In the genomic region with DNA sequence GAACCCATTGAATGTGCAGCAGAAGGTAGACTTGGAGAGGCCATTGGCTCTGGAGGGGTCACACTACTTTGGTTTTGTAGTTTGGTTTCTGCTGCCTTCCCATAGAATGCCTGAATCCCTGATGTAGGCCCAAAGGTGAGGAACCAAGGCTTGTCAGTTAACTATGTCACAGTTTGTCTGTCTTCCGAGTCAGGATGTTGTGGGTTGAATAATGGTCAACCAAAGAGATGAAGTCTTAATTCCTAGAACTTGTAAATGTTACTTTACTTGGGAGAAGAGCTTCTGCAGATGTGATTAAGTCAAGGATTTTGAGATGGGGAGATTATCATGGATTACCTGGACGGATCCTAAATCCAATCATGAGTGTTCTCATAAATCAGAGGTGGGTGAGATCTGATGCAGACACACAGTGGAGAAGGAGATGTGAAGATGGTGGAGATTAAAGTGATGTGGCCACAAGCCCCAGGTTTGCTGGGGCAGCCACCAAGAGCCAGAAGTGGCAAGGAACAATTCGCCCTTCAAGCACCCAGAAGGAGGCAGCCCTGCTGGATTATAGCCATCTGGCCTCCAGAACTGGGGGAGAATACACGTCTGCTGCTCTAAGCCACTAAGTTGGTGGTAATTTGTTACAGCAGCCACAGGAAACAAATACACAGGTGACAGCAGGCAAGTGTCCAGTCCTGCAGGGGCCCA, we compare ENCODE assay signal across 21 cellular contexts. TPM values are rescaled to one million over a fixed set of nuclear protein-coding genes. Genes with fewer than 3 reads are reported as not detected.
DNase-seq lines count a peak whose midpoint lies in the region; ATAC-seq lines count a peak whose summit lies in the region.
"Had no signal": no experiment of that assay in that cellular context is flagged by ENCODE, and none has a peak within 500 bp of the region (broad histone marks: within the 10 kb centered on the region; RNA-seq: fewer than 3 reads in every experiment).

No MANE protein-coding gene starts in this region.

- H3K4me1 Mint-ChIP-seq in activated CD4-positive, alpha-beta T cell treated with anti-CD3 and anti-CD28 coated beads, Interleukin-2, amount 10 ng/mL, durations not matched to agents 24 days and 14 days, result peaks cover 49% of the 10 kb centered on the region
- H3K4me1 Mint-ChIP-seq in activated T-helper 2 cell treated with anti-CD3 and anti-CD28 coated beads, Interferon-gamma antibody, Interleukin-2, Interleukin-4, amounts not matched to agents 10 μg/mL and 5 μg/mL and 100 μg/mL, durations not matched to agents 14 hours and 24 hours and 36 hours (ENCODE audit: low read depth), result peaks cover 65% of the 10 kb centered on the region

- H3K4me3 Mint-ChIP-seq in activated CD4-positive, alpha-beta T cell treated with anti-CD3 and anti-CD28 coated beads, Interleukin-2, amount 10 ng/mL, durations not matched to agents 24 days and 14 days, result peak overlapping the region; percentile 26
- H3K4me3 Mint-ChIP-seq in activated T-helper 2 cell treated with anti-CD3 and anti-CD28 coated beads, Interferon-gamma antibody, Interleukin-2, Interleukin-4, amounts not matched to agents 10 μg/mL and 5 μg/mL and 100 μg/mL, durations not matched to agents 14 hours and 24 hours and 36 hours (ENCODE audit: low read depth), result peak overlapping the region; percentile 19

- DNase-seq in activated CD4-positive, alpha-beta T cell treated with anti-CD3 and anti-CD28 coated beads, Interleukin-2, amount 10 ng/mL, durations not matched to agents 24 days and 14 days, result peak; percentile 57
- DNase-seq in activated CD4-positive, alpha-beta T cell treated with anti-CD3 and anti-CD28 coated beads for 4 hours, result no peak
- DNase-seq in activated T-helper 2 cell treated with anti-CD3 and anti-CD28 coated beads, Interferon-gamma antibody, Interleukin-2, Interleukin-4, amounts not matched to agents 10 μg/mL and 5 μg/mL and 100 μg/mL, durations not matched to agents 14 hours and 24 hours and 36 hours (ENCODE audit: low spot score), result no peak
- DNase-seq in medulla oblongata (ENCODE audit: extremely low spot score) (no peak), hypothalamus (lab: John Stamatoyannopoulos, UW) (no peak), DMS53 (lab: John Stamatoyannopoulos, UW) (no peak)
- DNase-seq: glutamatergic neuron, Karpas-422, kidney, midbrain, NCI-H1436 treated with DMSO at 0.1 percent for 48 hours, NCI-H446, nucleus accumbens, PC-3, sigmoid colon had no signal

- intact Hi-C loops in activated CD4-positive, alpha-beta T cell treated with anti-CD3 and anti-CD28 coated beads, Interleukin-2, amount 10 ng/mL, durations not matched to agents 24 days and 14 days (cut with micrococcal nuclease), result no loop called here
- intact Hi-C loops in activated T-helper 2 cell treated with anti-CD3 and anti-CD28 coated beads, Interferon-gamma antibody, Interleukin-2, Interleukin-4, amounts not matched to agents 10 μg/mL and 5 μg/mL and 100 μg/mL, durations not matched to agents 14 hours and 24 hours and 36 hours (cut with micrococcal nuclease), result loop anchor here (5.0 kb wide), 1 partner anchor 70 kb away; no protein-coding TSS in a partner anchor

- H3K27ac Mint-ChIP-seq in activated CD4-positive, alpha-beta T cell treated with anti-CD3 and anti-CD28 coated beads, Interleukin-2, amount 10 ng/mL, durations not matched to agents 24 days and 14 days, result peak overlapping the region; percentile 72
- peak overlapping the region; percentile 58 for H3K27ac Mint-ChIP-seq in activated T-helper 2 cell treated with anti-CD3 and anti-CD28 coated beads, Interferon-gamma antibody, Interleukin-2, Interleukin-4, amounts not matched to agents 10 μg/mL and 5 μg/mL and 100 μg/mL, durations not matched to agents 14 hours and 24 hours and 36 hours

- no peaks in the 10 kb centered on the region for H3K9me3 Mint-ChIP-seq in activated CD4-positive, alpha-beta T cell treated with anti-CD3 and anti-CD28 coated beads, Interleukin-2, amount 10 ng/mL, durations not matched to agents 24 days and 14 days
- H3K9me3 Mint-ChIP-seq in activated T-helper 2 cell treated with anti-CD3 and anti-CD28 coated beads, Interferon-gamma antibody, Interleukin-2, Interleukin-4, amounts not matched to agents 10 μg/mL and 5 μg/mL and 100 μg/mL, durations not matched to agents 14 hours and 24 hours and 36 hours, result no peaks in the 10 kb centered on the region

- ATAC-seq in GM19395 (IDR thresholded peaks at IDR 0.05; ENCODE audit: unreplicated experiment) (peak; percentile 19), HG02870 (IDR thresholded peaks at IDR 0.05; ENCODE audit: unreplicated experiment) (peak; percentile 21)
- ATAC-seq: PC-3, SK-N-SH treated with all-trans-retinoic acid at 6 μM for 48 hours had no signal

- peaks cover 5% of the 10 kb centered on the region for H3K36me3 Mint-ChIP-seq in activated CD4-positive, alpha-beta T cell treated with anti-CD3 and anti-CD28 coated beads, Interleukin-2, amount 10 ng/mL, durations not matched to agents 24 days and 14 days (ENCODE audit: low read depth)
- H3K36me3 Mint-ChIP-seq in activated T-helper 2 cell treated with anti-CD3 and anti-CD28 coated beads, Interferon-gamma antibody, Interleukin-2, Interleukin-4, amounts not matched to agents 10 μg/mL and 5 μg/mL and 100 μg/mL, durations not matched to agents 14 hours and 24 hours and 36 hours (ENCODE audit: low read depth), result peaks cover under 1% of the 10 kb centered on the region

- H3K27me3 Mint-ChIP-seq in activated CD4-positive, alpha-beta T cell treated with anti-CD3 and anti-CD28 coated beads, Interleukin-2, amount 10 ng/mL, durations not matched to agents 24 days and 14 days, result no peaks in the 10 kb centered on the region
- H3K27me3 Mint-ChIP-seq in activated T-helper 2 cell treated with anti-CD3 and anti-CD28 coated beads, Interferon-gamma antibody, Interleukin-2, Interleukin-4, amounts not matched to agents 10 μg/mL and 5 μg/mL and 100 μg/mL, durations not matched to agents 14 hours and 24 hours and 36 hours (ENCODE audit: low read depth), result no peaks in the 10 kb centered on the region

RNA-seq across cellular contexts. Expression of gene CCR8, which starts 2.3 kb away (rescaled TPM):
- total RNA-seq in activated CD4-positive, alpha-beta T cell treated with anti-CD3 and anti-CD28 coated beads, Interleukin-2, amount 10 ng/mL, durations not matched to agents 24 days and 14 days, result 5.7 and 7.5 TPM in 2 replicates
- total RNA-seq in activated T-helper 2 cell treated with anti-CD3 and anti-CD28 coated beads, Interferon-gamma antibody, Interleukin-2, Interleukin-4, amounts not matched to agents 10 μg/mL and 5 μg/mL and 100 μg/mL, durations not matched to agents 14 hours and 24 hours and 36 hours, result 11.3 and 12.2 TPM in 2 replicates
- total RNA-seq: A172, chondrocyte, PC-3, sigmoid colon, ureter had no signal

RNA-seq across cellular contexts. Expression of gene CX3CR1, which starts 47.4 kb away (rescaled TPM):
- 0.19 and 0.21 TPM in 2 replicates for total RNA-seq in activated CD4-positive, alpha-beta T cell treated with anti-CD3 and anti-CD28 coated beads, Interleukin-2, amount 10 ng/mL, durations not matched to agents 24 days and 14 days
- 0.48 and 0.52 TPM in 2 replicates for total RNA-seq in activated T-helper 2 cell treated with anti-CD3 and anti-CD28 coated beads, Interferon-gamma antibody, Interleukin-2, Interleukin-4, amounts not matched to agents 10 μg/mL and 5 μg/mL and 100 μg/mL, durations not matched to agents 14 hours and 24 hours and 36 hours
- total RNA-seq: A172, PC-3 had no signal

RNA-seq across cellular contexts. Expression of gene SLC25A38, which starts 56.0 kb away (rescaled TPM):
- 37.8 and 38.2 TPM in 2 replicates for total RNA-seq in activated CD4-positive, alpha-beta T cell treated with anti-CD3 and anti-CD28 coated beads, Interleukin-2, amount 10 ng/mL, durations not matched to agents 24 days and 14 days
- 35.5 and 37.5 TPM in 2 replicates for total RNA-seq in activated T-helper 2 cell treated with anti-CD3 and anti-CD28 coated beads, Interferon-gamma antibody, Interleukin-2, Interleukin-4, amounts not matched to agents 10 μg/mL and 5 μg/mL and 100 μg/mL, durations not matched to agents 14 hours and 24 hours and 36 hours
